ENCODE assay signal across 18 cellular contexts in genomic region chr11:102240502-102240901, GRCh38.
DNase-seq lines count a peak whose midpoint lies in the region; ATAC-seq, FAIRE-seq and TF ChIP-seq lines count a peak whose summit lies in the region.
"Had no signal": no experiment of that assay in that cellular context is flagged by ENCODE, and none has a peak within 500 bp of the region (broad histone marks: within the 10 kb centered on the region; RNA-seq: fewer than 3 reads in every experiment).

No MANE protein-coding gene starts in this region.

- H3K36me3 Mint-ChIP-seq in activated CD8-positive, alpha-beta T cell treated with anti-CD3 and anti-CD28 coated beads for 36 hours (ENCODE audit: low read depth): no peaks in the 10 kb centered on the region
- H3K36me3 Mint-ChIP-seq in endothelial cell (ENCODE audit: low read depth, unreplicated experiment): no peaks in the 10 kb centered on the region

- no peak for FAIRE-seq in kidney (lab: Jason Lieb, UNC)
- FAIRE-seq: A549, frontal cortex had no signal

- no peak overlapping the region for H2BK12ac ChIP-seq in trophoblast cell (ENCODE audit: low read length)

- no peak overlapping the region for H2BK5ac ChIP-seq in trophoblast cell (ENCODE audit: low read depth, low read length, poor library complexity)

- no peak overlapping the region for H3K4me2 ChIP-seq in trophoblast cell (ENCODE audit: low read length)
- H3K4me2 ChIP-seq: A549 had no signal

- no peak overlapping the region for H3K27ac Mint-ChIP-seq in activated CD8-positive, alpha-beta T cell treated with anti-CD3 and anti-CD28 coated beads for 36 hours
- no peak overlapping the region for H3K27ac Mint-ChIP-seq in endothelial cell (ENCODE audit: unreplicated experiment)

- H3K79me2 ChIP-seq in trophoblast cell (ENCODE audit: control insufficient read depth, insufficient read depth, low read length, poor library complexity): no peaks in the 10 kb centered on the region

- H3K9me3 Mint-ChIP-seq in activated CD8-positive, alpha-beta T cell treated with anti-CD3 and anti-CD28 coated beads for 36 hours: no peaks in the 10 kb centered on the region
- no peaks in the 10 kb centered on the region for H3K9me3 Mint-ChIP-seq in endothelial cell (ENCODE audit: unreplicated experiment)

- no peak overlapping the region for H4K8ac ChIP-seq in trophoblast cell (ENCODE audit: low read depth, low read length)

- H2AK5ac ChIP-seq in trophoblast cell (ENCODE audit: low read length): no peak overlapping the region

- no peak overlapping the region for H3K4me3 ChIP-seq in AG04449 (ENCODE audit: low read depth, low read length)
- H3K4me3 ChIP-seq in trophoblast cell (ENCODE audit: low read depth, low read length): no peak overlapping the region
- H3K4me3 ChIP-seq in kidney (ENCODE audit: low read length in 2 of 2): no peak overlapping the region
- H3K4me3 ChIP-seq: A549, colonic mucosa had no signal

- H3K14ac ChIP-seq in trophoblast cell (ENCODE audit: low read length): no peak overlapping the region

- ATAC-seq in GM18868 (IDR thresholded peaks at IDR 0.05; ENCODE audit: unreplicated experiment) (peak; percentile 55), HG03558 (IDR thresholded peaks at IDR 0.05; ENCODE audit: extremely low read depth, unreplicated experiment) (peak; percentile 53)
- no peak for ATAC-seq in activated CD8-positive, alpha-beta T cell treated with anti-CD3 and anti-CD28 coated beads for 36 hours

- no peaks in the 10 kb centered on the region for H3K79me1 ChIP-seq in trophoblast cell (ENCODE audit: low read length)

- no peak overlapping the region for H3K9ac ChIP-seq in trophoblast cell (ENCODE audit: low read length)
- no peak overlapping the region for H3K9ac ChIP-seq in kidney (ENCODE audit: low read length in 2 of 2)

- H3K36me3 ChIP-seq in trophoblast cell (ENCODE audit: control insufficient read depth in 1 of 2, insufficient read depth in 2 of 2, low read length in 2 of 2): no peaks in the 10 kb centered on the region
- no peaks in the 10 kb centered on the region for H3K36me3 ChIP-seq in kidney (ENCODE audit: control insufficient read depth in 1 of 2, insufficient read depth in 2 of 2, low read length in 2 of 2)
- H3K36me3 ChIP-seq: colonic mucosa had no signal

- H4K12ac ChIP-seq in trophoblast cell (ENCODE audit: low read depth, low read length): no peak overlapping the region

- peaks cover 8% of the 10 kb centered on the region for H3K27me3 Mint-ChIP-seq in activated CD8-positive, alpha-beta T cell treated with anti-CD3 and anti-CD28 coated beads for 36 hours
- H3K27me3 Mint-ChIP-seq in endothelial cell (ENCODE audit: unreplicated experiment): peaks cover 3% of the 10 kb centered on the region

- intact Hi-C loops in activated CD8-positive, alpha-beta T cell treated with anti-CD3 and anti-CD28 coated beads for 36 hours (cut with micrococcal nuclease): no loop called here
- intact Hi-C loops in kidney (cut with DNase I): no loop called here

- no peak overlapping the region for H3K23ac ChIP-seq in trophoblast cell (ENCODE audit: low read length)

- WGBS in trophoblast cell (ENCODE audit: extremely low coverage, insufficient coverage, insufficient read length): no CpG with 5 or more reads among the region's 2 CpGs

- H2BK120ac ChIP-seq in trophoblast cell (ENCODE audit: insufficient read depth, low read length, poor library complexity): no peak overlapping the region

- H3K9me3 ChIP-seq in trophoblast cell (ENCODE audit: insufficient read depth, low read depth, low read length): no peaks in the 10 kb centered on the region
- no peaks in the 10 kb centered on the region for H3K9me3 ChIP-seq in kidney (ENCODE audit: control insufficient read depth in 1 of 2, low read length in 2 of 2)
- H3K9me3 ChIP-seq: A549, colonic mucosa had no signal

- H2AFZ ChIP-seq in trophoblast cell (ENCODE audit: insufficient read depth, low read length, poor library complexity): no peak overlapping the region

- no peak overlapping the region for H4K91ac ChIP-seq in trophoblast cell (ENCODE audit: low read depth, low read length)

- no peak overlapping the region for H3K18ac ChIP-seq in trophoblast cell (ENCODE audit: low read length)

- DNase-seq in AG04449 (ENCODE audit: low read depth, low spot score): peak; percentile 67
- DNase-seq in dedifferentiated amniotic fluid mesenchymal stem cell (ENCODE audit: extremely low spot score): peak; percentile 49
- no peak for DNase-seq in trophoblast cell
- DNase-seq in activated CD8-positive, alpha-beta T cell treated with anti-CD3 and anti-CD28 coated beads for 36 hours: no peak
- no peak for DNase-seq in endothelial cell (ENCODE audit: low spot score)
- DNase-seq in kidney: no peak
- DNase-seq: activated naive CD4-positive, alpha-beta T cell treated with Interleukin-2 at 50 U/mL for 16 hours; Calu3; colonic mucosa; KG1; NCI-H2081; posterior cingulate gyrus; SIG-M5; stimulated activated CD8-positive, alpha-beta memory T cell treated with anti-CD3 and anti-CD28 coated beads, Interleukin-4, amount 100 ng/mL, for 48 hours had no signal

- TF ChIP-seq CTCF in AG04449 (IDR thresholded peaks at IDR 0.05; ENCODE audit: insufficient read depth, low read length, missing control alignments): no peak
- no peak for TF ChIP-seq CTCF in activated CD8-positive, alpha-beta T cell treated with anti-CD3 and anti-CD28 coated beads for 36 hours (IDR thresholded peaks at IDR 0.05)
- TF ChIP-seq CTCF in endothelial cell (IDR thresholded peaks at IDR 0.05; ENCODE audit: unreplicated experiment): no peak
- TF ChIP-seq CTCF in kidney (IDR thresholded peaks at IDR 0.05; ENCODE audit: borderline replicate concordance, extremely low read depth, insufficient read depth): no peak

- POLR2A ChIA-PET in AG04449 (lab: Yijun Ruan, JAX): no interaction called here
- POLR2A ChIA-PET in activated CD8-positive, alpha-beta T cell treated with anti-CD3 and anti-CD28 coated beads for 36 hours (lab: Charles Lee): no interaction called here

- H3K27me3 ChIP-seq in trophoblast cell (ENCODE audit: insufficient read depth, low read length): no peaks in the 10 kb centered on the region
- H3K27me3 ChIP-seq: colonic mucosa had no signal

- H3K4me3 Mint-ChIP-seq in activated CD8-positive, alpha-beta T cell treated with anti-CD3 and anti-CD28 coated beads for 36 hours: no peak overlapping the region
- no peak overlapping the region for H3K4me3 Mint-ChIP-seq in endothelial cell (ENCODE audit: unreplicated experiment)

- peaks cover 5 to 11% of the 10 kb centered on the region in 2 experiments for H3K4me1 ChIP-seq in trophoblast cell (ENCODE audit: control insufficient read depth in 1 of 2, insufficient read depth in 2 of 2, low read length in 2 of 2)
- H3K4me1 ChIP-seq in kidney (ENCODE audit: control insufficient read depth in 1 of 2, insufficient read depth in 1 of 2, low read depth in 1 of 2, low read length in 2 of 2): no peaks in the 10 kb centered on the region
- H3K4me1 ChIP-seq: colonic mucosa had no signal

- no peak overlapping the region for H3K27ac ChIP-seq in trophoblast cell (ENCODE audit: low read depth, low read length)
- H3K27ac ChIP-seq in kidney (ENCODE audit: low read depth in 2 of 2, low read length in 2 of 2): no peak overlapping the region
- H3K27ac ChIP-seq: colonic mucosa had no signal

- no peak overlapping the region for H3K4ac ChIP-seq in trophoblast cell (ENCODE audit: low read depth, low read length)

- CTCF ChIA-PET in AG04449 (lab: Yijun Ruan, JAX): interaction anchor here (1.4 kb wide), 1 partner anchor 9 kb away, joined by 3 read pairs; no protein-coding TSS in a partner anchor
- CTCF ChIA-PET in activated CD8-positive, alpha-beta T cell treated with anti-CD3 and anti-CD28 coated beads for 36 hours (lab: Charles Lee): no interaction called here

- H3K4me1 Mint-ChIP-seq in activated CD8-positive, alpha-beta T cell treated with anti-CD3 and anti-CD28 coated beads for 36 hours (ENCODE audit: low read depth): no peaks in the 10 kb centered on the region
- H3K4me1 Mint-ChIP-seq in endothelial cell (ENCODE audit: unreplicated experiment): no peaks in the 10 kb centered on the region

Comparison
In these comparisons a context has a peak if more than half of its experiments do, and no peak if none do; other contexts are left out.
1. DNase-seq: peak in AG04449 (single experiment) and dedifferentiated amniotic fluid mesenchymal stem cell (single experiment); none in trophoblast cell (0 of 2), activated CD8-positive, alpha-beta T cell treated with anti-CD3 and anti-CD28 coated beads for 36 hours (single experiment), endothelial cell (single experiment) and kidney (single experiment).